18 cellular contexts compared by ENCODE assay signal in the genomic region with DNA sequence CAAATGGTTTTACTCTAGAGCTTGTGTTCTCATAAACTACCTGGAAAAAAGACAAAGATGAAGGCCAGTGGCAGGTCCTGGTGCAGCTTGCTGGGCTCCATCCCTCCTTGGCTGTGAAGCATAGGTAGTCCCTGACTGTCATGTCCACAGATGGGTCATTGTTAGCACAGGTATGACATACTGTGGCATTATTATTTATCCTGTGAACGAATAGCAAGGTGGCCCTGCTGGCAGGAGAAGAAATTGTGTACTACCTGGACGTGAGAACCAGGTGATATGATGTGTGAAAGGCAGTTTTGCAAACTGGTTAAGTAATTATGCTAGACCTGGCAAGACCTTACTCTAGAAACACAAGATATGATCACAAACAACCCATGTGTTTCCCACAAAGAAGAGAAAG.
"Had no signal": no experiment of that assay in that cellular context is flagged by ENCODE, and none has a peak within 500 bp of the region (broad histone marks: within the 10 kb centered on the region; RNA-seq: fewer than 3 reads in every experiment).

No MANE protein-coding gene starts in this region.

- H3K27me3 ChIP-seq: heart left ventricle, neutrophil, right lobe of liver, suprapubic skin, thyroid gland, uterus had no signal

- ATAC-seq: heart left ventricle; mucosa of descending colon; naive thymus-derived CD8-positive, alpha-beta T cell; psoas muscle; right lobe of liver; stimulated activated effector memory CD8-positive, alpha-beta T cell treated with anti-CD3 and anti-CD28 coated beads, Interleukin-12 subunit alpha, Interleukin-12 subunit beta, amount 100 ng/mL, for 72 hours; stimulated activated naive CD8-positive, alpha-beta T cell treated with anti-CD3 and anti-CD28 coated beads, Interleukin-15, Interleukin-2, amounts not matched to agents 100 U/mL and 50 U/mL, for 24 hours had no signal

- H3K4me1 ChIP-seq: psoas muscle, suprapubic skin, uterus had no signal

- H3K27ac ChIP-seq: dorsolateral prefrontal cortex, heart left ventricle, neutrophil, psoas muscle, right lobe of liver, suprapubic skin, thyroid gland, uterus had no signal

- DNase-seq: dorsolateral prefrontal cortex; effector CD8-positive, alpha-beta T cell; heart left ventricle; hippocampal formation; kidney glomerular epithelial cell; mucosa of descending colon; naive thymus-derived CD8-positive, alpha-beta T cell; psoas muscle; retina; right lobe of liver; stimulated activated CD4-positive, alpha-beta T cell treated with anti-CD3 and anti-CD28 coated beads, Interleukin-4, amount 100 ng/mL, for 1 hour; stimulated activated CD8-positive, alpha-beta memory T cell treated with anti-CD3 and anti-CD28 coated beads, Interleukin-4, amount 100 ng/mL, for 48 hours; stimulated activated naive CD8-positive, alpha-beta T cell treated with anti-CD3 and anti-CD28 coated beads, Interleukin-15, Interleukin-2, amounts not matched to agents 100 U/mL and 50 U/mL, for 24 hours; thyroid gland; uterus had no signal
